Comparison of ENCODE assay signal across 10 cellular contexts in the genomic region with DNA sequence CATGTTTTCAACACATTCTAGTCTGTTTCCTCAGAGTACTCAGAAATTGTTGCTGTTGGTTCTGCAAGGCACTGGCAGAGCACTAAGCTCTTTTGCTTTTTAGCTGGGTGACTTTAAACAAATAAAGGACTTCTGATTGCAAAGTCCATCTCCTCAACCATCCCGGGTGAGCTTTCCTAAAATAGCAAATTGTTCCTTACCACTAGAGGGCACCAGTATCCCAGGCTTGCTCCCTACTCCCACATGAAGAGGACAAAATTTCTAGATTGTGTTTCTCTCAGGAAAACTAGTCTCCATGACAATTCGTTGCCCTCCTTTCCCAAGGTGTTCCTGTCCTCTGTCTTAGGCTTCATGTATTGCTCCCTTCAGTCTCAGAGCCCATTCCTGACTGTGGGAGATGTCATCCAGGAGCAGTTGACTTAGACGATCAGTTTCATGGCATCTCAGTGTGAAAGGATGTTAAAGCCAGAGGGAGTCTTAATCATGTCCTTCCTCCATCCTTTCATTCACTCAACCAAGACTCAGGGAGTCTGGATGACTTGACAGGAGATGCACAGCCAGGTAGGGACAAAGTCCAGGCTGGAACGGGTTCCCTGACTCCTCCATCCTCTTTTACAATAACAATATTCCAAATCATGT. TPM values are rescaled to one million over a fixed set of nuclear protein-coding genes. Genes with fewer than 3 reads are reported as not detected.
DNase-seq lines count a peak whose midpoint lies in the region; ATAC-seq and TF ChIP-seq lines count a peak whose summit lies in the region.
"Had no signal": no experiment of that assay in that cellular context is flagged by ENCODE, and none has a peak within 500 bp of the region (broad histone marks: within the 10 kb centered on the region; RNA-seq: fewer than 3 reads in every experiment).

No MANE protein-coding gene starts in this region.

- H3K27ac ChIP-seq in DND-41 (ENCODE audit: low read length), result peak overlapping the region; percentile 17; the same call in 1 of the 2 replicates
- H3K27ac ChIP-seq in VCaP, result no peak overlapping the region
- H3K27ac ChIP-seq in left ventricle myocardium inferior (replicated peaks), result no peak overlapping the region

- H3K36me3 ChIP-seq in DND-41 (ENCODE audit: insufficient read depth, low read length), result peaks cover 89% of the 10 kb centered on the region
- H3K36me3 ChIP-seq in left ventricle myocardium inferior, result no peaks in the 10 kb centered on the region

- H4K20me1 ChIP-seq in DND-41 (ENCODE audit: insufficient read depth, low read length), result no peaks in the 10 kb centered on the region

- intact Hi-C loops in left ventricle myocardium inferior (cut with micrococcal nuclease), result no loop called here

- H3K4me2 ChIP-seq in DND-41 (ENCODE audit: insufficient read depth, low read length), result no peak overlapping the region

- H3K79me2 ChIP-seq in DND-41 (ENCODE audit: insufficient read depth, low read length), result no peaks in the 10 kb centered on the region

- no peak overlapping the region for H2AFZ ChIP-seq in DND-41 (ENCODE audit: low read depth, low read length)

- ATAC-seq in DND-41 (ENCODE audit: insufficient read depth, low read depth), result no peak
- no peak for ATAC-seq in HG03457 (IDR thresholded peaks at IDR 0.05; ENCODE audit: unreplicated experiment)
- no peak for ATAC-seq in HG02885 (IDR thresholded peaks at IDR 0.05; ENCODE audit: poor library complexity, unreplicated experiment)

- peak; percentile 79 for TF ChIP-seq CTCF in DND-41 (IDR thresholded peaks at IDR 0.05; ENCODE audit: borderline replicate concordance, extremely low read depth, low read length, poor library complexity, severe bottlenecking)
- TF ChIP-seq CTCF in VCaP (conservative IDR thresholded peaks at IDR 0.05), result peak; percentile 91
- peak; percentile 80 for TF ChIP-seq CTCF in left ventricle myocardium inferior (IDR thresholded peaks at IDR 0.05; ENCODE audit: borderline replicate concordance)

- H3K4me3 ChIP-seq in DND-41 (ENCODE audit: low read depth in 1 of 2, low read length in 2 of 2) (no peak overlapping the region), left ventricle myocardium inferior (no peak overlapping the region)

- H3K9ac ChIP-seq in DND-41 (ENCODE audit: low read depth, low read length), result no peak overlapping the region

- H3K4me1 ChIP-seq in DND-41 (ENCODE audit: insufficient read depth, low read length) (peaks cover 45% of the 10 kb centered on the region), left ventricle myocardium inferior (peaks cover 9% of the 10 kb centered on the region)

- H3K27me3 ChIP-seq in DND-41 (ENCODE audit: insufficient read depth, low read length, poor library complexity) (no peaks in the 10 kb centered on the region), left ventricle myocardium inferior (ENCODE audit: low read depth) (peaks cover 48% of the 10 kb centered on the region)

- DNase-seq in DND-41, result no peak
- peak; percentile 50 for DNase-seq in HT-29 (ENCODE audit: low spot score)
- no peak for DNase-seq in left ventricle myocardium inferior
- DNase-seq in superior temporal gyrus (ENCODE audit: extremely low spot score), result peak; percentile 91
- DNase-seq in activated CD4-positive, alpha-beta T cell treated with anti-CD3 and anti-CD28 coated beads for 48 hours, result no peak
- DNase-seq: naive B cell had no signal

- H3K9me3 ChIP-seq in DND-41 (ENCODE audit: insufficient read depth, low read length, severe bottlenecking) (no peaks in the 10 kb centered on the region), left ventricle myocardium inferior (replicated peaks) (no peaks in the 10 kb centered on the region)

RNA-seq across cellular contexts. Expression of gene OPALIN, which starts 23.8 kb away (rescaled TPM):
- total RNA-seq in HT-29 (2014; rRNA removed; shearing (Covaris generic)), result not detected in 2 replicates
- not detected for total RNA-seq in left ventricle myocardium inferior
- total RNA-seq: T-helper 2 cell treated with Interferon-gamma antibody and Interleukin-4, amounts not matched to agents 100 ng/mL and 5 ng/mL, for 36 hours had no signal

RNA-seq across cellular contexts. Expression of gene DNTT, which starts 30.8 kb away (rescaled TPM):
- total RNA-seq in HT-29 (2014; rRNA removed; shearing (Covaris generic)), result not detected in 2 replicates
- not detected for total RNA-seq in left ventricle myocardium inferior
- total RNA-seq: T-helper 2 cell treated with Interferon-gamma antibody and Interleukin-4, amounts not matched to agents 100 ng/mL and 5 ng/mL, for 36 hours had no signal

Comparison
In these comparisons a context has a peak if more than half of its experiments do, and no peak if none do; other contexts are left out.
1. DNase-seq: peak in HT-29 (single experiment) and superior temporal gyrus (single experiment); none in DND-41 (single experiment), left ventricle myocardium inferior (single experiment) and activated CD4-positive, alpha-beta T cell treated with anti-CD3 and anti-CD28 coated beads for 48 hours (single experiment).
2. Peak in every context shown above with its lines, with median percentiles within 50 percentile points of each other: CTCF ChIP-seq.